33 cellular contexts compared by ENCODE assay signal in genomic region chr17:20022701-20023100, GRCh38.
"Had no signal": no experiment of that assay in that cellular context is flagged by ENCODE, and none has a peak within 500 bp of the region (broad histone marks: within the 10 kb centered on the region; RNA-seq: fewer than 3 reads in every experiment).

No MANE protein-coding gene starts in this region.

- H3K4me3 ChIP-seq: esophagus muscularis mucosa, pancreas, psoas muscle, sigmoid colon, smooth muscle cell, stomach, suprapubic skin, tibial nerve had no signal

- H3K4me3 Mint-ChIP-seq: activated CD8-positive, alpha-beta memory T cell treated with anti-CD3 and anti-CD28 coated beads, Interleukin-2, amount 10 ng/mL, durations not matched to agents 7 days and 5 days; activated CD8-positive, alpha-beta T cell treated with anti-CD3 and anti-CD28 coated beads, Interleukin-2, amount 10 ng/mL, durations not matched to agents 7 days and 5 days; brain; central memory CD8-positive, alpha-beta T cell; naive B cell; nephron progenitor cell; stimulated activated naive B cell treated with anti-CD40 and anti-IgM and Interleukin-4, amounts not matched to agents 10 μg/mL and 1 μg/mL and 100 μg/mL, for 72 hours; WTC11 had no signal

- H3K9me3 Mint-ChIP-seq: activated naive CD4-positive, alpha-beta T cell treated with anti-CD3 and anti-CD28 coated beads, Interleukin-2, amount 50 U/mL, for 72 hours; activated T-helper 2 cell treated with anti-CD3 and anti-CD28 coated beads, Interferon-gamma antibody, Interleukin-2, Interleukin-4, amounts not matched to agents 10 μg/mL and 5 μg/mL and 100 μg/mL, durations not matched to agents 14 hours and 24 hours and 36 hours; central memory CD8-positive, alpha-beta T cell; stimulated activated naive B cell treated with anti-CD40 and anti-IgM and Interleukin-4, amounts not matched to agents 10 μg/mL and 1 μg/mL and 100 μg/mL, for 72 hours; WTC11 had no signal

- DNase-seq: activated CD4-positive, alpha-beta T cell treated with anti-CD3 and anti-CD28 coated beads for 1 hour; activated CD8-positive, alpha-beta memory T cell treated with anti-CD3 and anti-CD28 coated beads, Interleukin-2, amount 10 ng/mL, durations not matched to agents 7 days and 5 days; activated CD8-positive, alpha-beta T cell treated with anti-CD3 and anti-CD28 coated beads, Interleukin-2, amount 10 ng/mL, durations not matched to agents 7 days and 5 days; activated naive CD4-positive, alpha-beta T cell; activated T-cell treated with anti-CD3 and anti-CD28 coated beads, Interleukin-2, amount 50 U/mL, for 48 hours; dermis blood vessel endothelial cell; effector CD4-positive, alpha-beta T cell; foreskin fibroblast; hippocampal formation; left colon; mammary epithelial cell; naive B cell; nephron progenitor cell; pancreas; psoas muscle; sigmoid colon; stimulated activated CD4-positive, alpha-beta T cell treated with anti-CD3 and anti-CD28 coated beads, Interleukin-15, amount 100 ng/mL, for 24 hours; stimulated activated CD4-positive, alpha-beta T cell treated with anti-CD3 and anti-CD28 coated beads, Interleukin-2, amount 100 ng/mL, for 24 hours; stimulated activated naive B cell treated with anti-CD40 and anti-IgM and Interleukin-4, amounts not matched to agents 10 μg/mL and 1 μg/mL and 100 μg/mL, for 72 hours; stomach; T-helper 2 cell had no signal

- H3K36me3 ChIP-seq: neutrophil, pancreas, sigmoid colon, stomach, suprapubic skin had no signal

- H3K36me3 Mint-ChIP-seq: activated CD8-positive, alpha-beta memory T cell treated with anti-CD3 and anti-CD28 coated beads, Interleukin-2, amount 10 ng/mL, durations not matched to agents 7 days and 5 days; activated naive CD4-positive, alpha-beta T cell treated with anti-CD3 and anti-CD28 coated beads, Interleukin-2, amount 50 U/mL, for 72 hours; brain; stimulated activated naive B cell treated with anti-CD40 and anti-IgM and Interleukin-4, amounts not matched to agents 10 μg/mL and 1 μg/mL and 100 μg/mL, for 72 hours; WTC11 had no signal

- ATAC-seq: activated CD8-positive, alpha-beta memory T cell treated with anti-CD3 and anti-CD28 coated beads, Interleukin-2, amount 10 ng/mL, durations not matched to agents 7 days and 5 days; activated CD8-positive, alpha-beta T cell treated with anti-CD3 and anti-CD28 coated beads, Interleukin-2, amount 10 ng/mL, durations not matched to agents 7 days and 5 days; activated naive CD4-positive, alpha-beta T cell treated with anti-CD3 and anti-CD28 coated beads, Interleukin-2, amount 50 U/mL, for 72 hours; left colon; pancreas; psoas muscle; stimulated activated naive B cell treated with anti-CD40 and anti-IgM and Interleukin-4, amounts not matched to agents 10 μg/mL and 1 μg/mL and 100 μg/mL, for 72 hours; WTC11 had no signal

- H3K27ac Mint-ChIP-seq: activated CD8-positive, alpha-beta memory T cell treated with anti-CD3 and anti-CD28 coated beads, Interleukin-2, amount 10 ng/mL, durations not matched to agents 7 days and 5 days; activated CD8-positive, alpha-beta T cell treated with anti-CD3 and anti-CD28 coated beads, Interleukin-2, amount 10 ng/mL, durations not matched to agents 7 days and 5 days; activated naive CD4-positive, alpha-beta T cell treated with anti-CD3 and anti-CD28 coated beads, Interleukin-2, amount 50 U/mL, for 72 hours; activated T-helper 2 cell treated with anti-CD3 and anti-CD28 coated beads, Interferon-gamma antibody, Interleukin-2, Interleukin-4, amounts not matched to agents 10 μg/mL and 5 μg/mL and 100 μg/mL, durations not matched to agents 14 hours and 24 hours and 36 hours; brain; nephron progenitor cell; stimulated activated naive B cell treated with anti-CD40 and anti-IgM and Interleukin-4, amounts not matched to agents 10 μg/mL and 1 μg/mL and 100 μg/mL, for 72 hours; WTC11 had no signal

- H3K27me3 Mint-ChIP-seq: activated CD8-positive, alpha-beta memory T cell treated with anti-CD3 and anti-CD28 coated beads, Interleukin-2, amount 10 ng/mL, durations not matched to agents 7 days and 5 days; central memory CD8-positive, alpha-beta T cell had no signal

- H3K27me3 ChIP-seq: esophagus muscularis mucosa, neutrophil, pancreas, sigmoid colon, stomach, suprapubic skin, tibial nerve had no signal

- H3K4me1 Mint-ChIP-seq: activated CD8-positive, alpha-beta memory T cell treated with anti-CD3 and anti-CD28 coated beads, Interleukin-2, amount 10 ng/mL, durations not matched to agents 7 days and 5 days; brain; central memory CD8-positive, alpha-beta T cell; naive B cell; nephron progenitor cell; WTC11 had no signal

- FAIRE-seq: colon, keratinocyte, pancreas had no signal
